ENCODE assay signal across 19 cellular contexts in genomic region chr15:75554717-75555116, GRCh38. TPM values are rescaled to one million over a fixed set of nuclear protein-coding genes. Genes with fewer than 3 reads are reported as not detected.
DNase-seq lines count a peak whose midpoint lies in the region; ATAC-seq and TF ChIP-seq lines count a peak whose summit lies in the region.
"Had no signal": no experiment of that assay in that cellular context is flagged by ENCODE, and none has a peak within 500 bp of the region (broad histone marks: within the 10 kb centered on the region; RNA-seq: fewer than 3 reads in every experiment).

No MANE protein-coding gene starts in this region.

- H3K36me3 Mint-ChIP-seq in H9 (ENCODE audit: insufficient read depth in 1 of 3, low read depth in 3 of 3) (peaks cover 6 to 14% (median 11%) of the 10 kb centered on the region in 3 experiments; a peak in 6 of 7 replicates), neural progenitor cell (peaks cover 7% of the 10 kb centered on the region)
- H3K36me3 Mint-ChIP-seq in CD4-positive, alpha-beta memory T cell: peaks cover 0 to 2% of the 10 kb centered on the region in 2 donors
- H3K36me3 Mint-ChIP-seq: natural killer cell treated with Interleukin-12 subunit alpha and Interleukin-12 subunit beta and Interleukin-15 and Interleukin-18, amount 100 ng/mL, for 72 hours had no signal

- no peaks in the 10 kb centered on the region for H4K20me1 ChIP-seq in H9 (ENCODE audit: control insufficient read depth, insufficient read depth, insufficient read length)
- no peaks in the 10 kb centered on the region for H4K20me1 ChIP-seq in neural progenitor cell (ENCODE audit: low read depth)

- TF ChIP-seq CTCF in H9 (conservative IDR thresholded peaks at IDR 0.05) (no peak), choroid plexus epithelial cell (conservative IDR thresholded peaks at IDR 0.05; ENCODE audit: low read depth, low read length) (no peak), neural progenitor cell (IDR thresholded peaks at IDR 0.05) (no peak), transverse colon (IDR thresholded peaks at IDR 0.05) (no peak), spleen (IDR thresholded peaks at IDR 0.05 in 8 of 11, conservative IDR thresholded peaks at IDR 0.05 in 3 of 11) (no peak)

- H3K79me1 ChIP-seq in H9 (ENCODE audit: insufficient read depth, low read depth, low read length, poor library complexity, severe bottlenecking): peaks cover 11% of the 10 kb centered on the region

- H3K27me3 Mint-ChIP-seq in H9 (ENCODE audit: low read depth): no peaks in the 10 kb centered on the region
- no peaks in the 10 kb centered on the region for H3K27me3 Mint-ChIP-seq in neural progenitor cell (ENCODE audit: insufficient read depth, low read depth)
- no peaks in the 10 kb centered on the region for H3K27me3 Mint-ChIP-seq in CD4-positive, alpha-beta memory T cell
- H3K27me3 Mint-ChIP-seq: CD8-positive, alpha-beta memory T cell; effector memory CD8-positive, alpha-beta T cell; natural killer cell treated with Interleukin-12 subunit alpha and Interleukin-12 subunit beta and Interleukin-15 and Interleukin-18, amount 100 ng/mL, for 72 hours; T-helper 17 cell had no signal

- no peak overlapping the region for H3K18ac ChIP-seq in H9 (ENCODE audit: insufficient read length, low read depth, low read length)

- H3K4me3 ChIP-seq in choroid plexus epithelial cell (ENCODE audit: low read depth, low read length): no peak overlapping the region
- no peak overlapping the region for H3K4me3 ChIP-seq in neural progenitor cell
- no peak overlapping the region for H3K4me3 ChIP-seq in transverse colon
- H3K4me3 ChIP-seq in spleen: no peak overlapping the region
- no peak overlapping the region for H3K4me3 ChIP-seq in CD4-positive, alpha-beta memory T cell (ENCODE audit: low read length in 2 of 2)
- H3K4me3 ChIP-seq: PC-9, stomach had no signal

- H3K4me1 ChIP-seq in H9 (ENCODE audit: insufficient read depth, low read length) (no peaks in the 10 kb centered on the region), neural progenitor cell (no peaks in the 10 kb centered on the region), transverse colon (peaks cover 0 to 4% (median 0%) of the 10 kb centered on the region in 4 donors), spleen (peaks cover 0 to 25% (median 2%) of the 10 kb centered on the region in 6 donors)
- H3K4me1 ChIP-seq in CD4-positive, alpha-beta memory T cell (ENCODE audit: insufficient read depth, low read length): no peaks in the 10 kb centered on the region

- peaks cover 11% of the 10 kb centered on the region; the same call in 1 of the 2 replicates for H3K79me2 ChIP-seq in H9 (ENCODE audit: insufficient read depth, low read length)
- peaks cover 16% of the 10 kb centered on the region for H3K79me2 ChIP-seq in neural progenitor cell (ENCODE audit: low read depth)

- no peak overlapping the region for H3T11ph ChIP-seq in H9 (ENCODE audit: low read length)

- H2BK12ac ChIP-seq in H9 (ENCODE audit: insufficient read length, low read depth, low read length): no peak overlapping the region

- H2AK5ac ChIP-seq in H9 (ENCODE audit: insufficient read length, low read length): no peak overlapping the region

- no peak overlapping the region for H2BK5ac ChIP-seq in H9 (ENCODE audit: insufficient read length, low read length)

- H2AFZ ChIP-seq in H9 (ENCODE audit: low read length) (no peak overlapping the region), neural progenitor cell (replicated peaks) (no peak overlapping the region)
- H2AFZ ChIP-seq: PC-9 had no signal

- no peak for TF ChIP-seq POLR2A in transverse colon (IDR thresholded peaks at IDR 0.05)
- no peak for TF ChIP-seq POLR2A in spleen (IDR thresholded peaks at IDR 0.05)

- H3K4me1 Mint-ChIP-seq in H9 (no peaks in the 10 kb centered on the region; a peak in 1 of 4 replicates), neural progenitor cell (peaks cover 2% of the 10 kb centered on the region)
- H3K4me1 Mint-ChIP-seq in CD4-positive, alpha-beta memory T cell: peaks cover 11 to 26% (median 13%) of the 10 kb centered on the region in 4 donors

- H3K9me3 ChIP-seq in H9 (ENCODE audit: control insufficient read depth, low read depth, low read length) (no peaks in the 10 kb centered on the region), neural progenitor cell (ENCODE audit: low read depth) (no peaks in the 10 kb centered on the region), transverse colon (no peaks in the 10 kb centered on the region), spleen (no peaks in the 10 kb centered on the region)
- H3K9me3 ChIP-seq in CD4-positive, alpha-beta memory T cell (ENCODE audit: control insufficient read depth in 1 of 2, low read length in 2 of 2): no peaks in the 10 kb centered on the region
- H3K9me3 ChIP-seq: stomach had no signal

- H3K23me2 ChIP-seq in H9 (ENCODE audit: insufficient read length, low read depth, low read length, poor library complexity, severe bottlenecking): no peaks in the 10 kb centered on the region

- no peak overlapping the region for H2BK15ac ChIP-seq in H9 (ENCODE audit: low read depth, low read length)

- no peak overlapping the region for H3K56ac ChIP-seq in H9 (ENCODE audit: insufficient read length, low read depth, low read length)

- H4K5ac ChIP-seq in H9 (ENCODE audit: insufficient read length, low read depth, low read length): no peak overlapping the region

- H3K36me3 ChIP-seq in neural progenitor cell (no peaks in the 10 kb centered on the region), transverse colon (no peaks in the 10 kb centered on the region), spleen (no peaks in the 10 kb centered on the region)
- H3K36me3 ChIP-seq in CD4-positive, alpha-beta memory T cell (ENCODE audit: insufficient read depth, low read length): no peaks in the 10 kb centered on the region
- H3K36me3 ChIP-seq: stomach had no signal

- peaks cover 3 to 4% of the 10 kb centered on the region in 2 experiments; a peak in 3 of 5 replicates for H3K9me3 Mint-ChIP-seq in H9
- H3K9me3 Mint-ChIP-seq in neural progenitor cell: peaks cover 2% of the 10 kb centered on the region
- no peaks in the 10 kb centered on the region for H3K9me3 Mint-ChIP-seq in CD4-positive, alpha-beta memory T cell
- H3K9me3 Mint-ChIP-seq: activated T-cell treated with anti-CD3 and anti-CD28 coated beads, Interleukin-2, amount 50 U/mL, for 4 hours; CD8-positive, alpha-beta memory T cell; effector memory CD8-positive, alpha-beta T cell; natural killer cell treated with Interleukin-12 subunit alpha and Interleukin-12 subunit beta and Interleukin-15 and Interleukin-18, amount 100 ng/mL, for 72 hours had no signal

- H3F3A ChIP-seq in neural progenitor cell (ENCODE audit: low read depth): no peaks in the 10 kb centered on the region

- H4K91ac ChIP-seq in H9 (ENCODE audit: insufficient read length, low read depth, low read length): no peak overlapping the region

- TF ChIP-seq EP300 in transverse colon (IDR thresholded peaks at IDR 0.05; ENCODE audit: low read depth): no peak

- CTCF ChIA-PET in CD4-positive, alpha-beta memory T cell (lab: Charles Lee; ENCODE audit: partially characterized antibody): interaction anchor here (1.0 kb wide), 1 partner anchor 12 kb away, joined by 4 read pairs; no protein-coding TSS in a partner anchor

- no peak overlapping the region for H3K23ac ChIP-seq in H9 (ENCODE audit: insufficient read length, low read depth, low read length)

- DNase-seq in H9 (no peak), NCI-H524 treated with DMSO at 0.1 percent for 48 hours (lab: John Stamatoyannopoulos, UW) (peak; percentile 50), choroid plexus epithelial cell (ENCODE audit: low read depth) (peak; percentile 75), neural progenitor cell (ENCODE audit: low spot score) (peak; percentile 5), transverse colon (no peak), spleen (no peak)
- no peak for DNase-seq in CD4-positive, alpha-beta memory T cell
- DNase-seq: activated CD4-positive, alpha-beta T cell treated with anti-CD3 and anti-CD28 coated beads for 4 hours; activated T-cell treated with anti-CD3 and anti-CD28 coated beads, Interleukin-2, amount 50 U/mL, for 4 hours; amygdala; CD8-positive, alpha-beta memory T cell; effector memory CD8-positive, alpha-beta T cell; GF-D8; NCI-H2081; PC-9; stomach; T-helper 17 cell had no signal

- no peak for ATAC-seq in HG03045 (IDR thresholded peaks at IDR 0.05; ENCODE audit: unreplicated experiment)
- ATAC-seq: activated T-cell treated with anti-CD3 and anti-CD28 coated beads, Interleukin-2, amount 50 U/mL, for 4 hours; effector memory CD8-positive, alpha-beta T cell; natural killer cell treated with Interleukin-12 subunit alpha and Interleukin-12 subunit beta and Interleukin-15 and Interleukin-18, amount 100 ng/mL, for 72 hours; T-helper 17 cell had no signal

- H3K9ac ChIP-seq in H9 (ENCODE audit: extremely low read depth, insufficient read length, low read length) (no peak overlapping the region), neural progenitor cell (no peak overlapping the region)

- no peaks in the 10 kb centered on the region for H3K27me3 ChIP-seq in H9 (ENCODE audit: insufficient read depth, low read length)
- no peaks in the 10 kb centered on the region for H3K27me3 ChIP-seq in neural progenitor cell
- no peaks in the 10 kb centered on the region for H3K27me3 ChIP-seq in transverse colon
- no peaks in the 10 kb centered on the region for H3K27me3 ChIP-seq in spleen (replicated peaks in 1 of 7)
- H3K27me3 ChIP-seq in CD4-positive, alpha-beta memory T cell (ENCODE audit: insufficient read depth, low read length): no peaks in the 10 kb centered on the region
- H3K27me3 ChIP-seq: stomach had no signal

- POLR2A ChIA-PET in CD4-positive, alpha-beta memory T cell (lab: Charles Lee; ENCODE audit: partially characterized antibody): interaction anchor here (0.6 kb wide), 1 partner anchor 85 kb away, joined by 3 read pairs; the partner anchor contains the start of gene IMP3

- no peak overlapping the region for H3K27ac ChIP-seq in H9 (ENCODE audit: insufficient read length, low read depth, low read length)
- H3K27ac ChIP-seq in neural progenitor cell: no peak overlapping the region
- H3K27ac ChIP-seq in transverse colon: no peak overlapping the region
- H3K27ac ChIP-seq in spleen: no peak overlapping the region
- H3K27ac ChIP-seq in CD4-positive, alpha-beta memory T cell (ENCODE audit: low read depth, low read length): no peak overlapping the region
- H3K27ac ChIP-seq: PC-9, stomach had no signal

- no peak overlapping the region for H3K4me2 ChIP-seq in H9 (ENCODE audit: insufficient read depth, insufficient read length, low read length)
- no peak overlapping the region for H3K4me2 ChIP-seq in neural progenitor cell
- H3K4me2 ChIP-seq: PC-9 had no signal

- intact Hi-C loops in transverse colon (cut with DNase I; ENCODE audit: low total_unique reads) (no loop called here), spleen (cut with DNase I; ENCODE audit: low total_unique reads) (no loop called here)
- intact Hi-C loops in CD4-positive, alpha-beta memory T cell (cut with micrococcal nuclease): no loop called here

- no peak overlapping the region for H2BK20ac ChIP-seq in H9 (ENCODE audit: low read depth, low read length, poor library complexity, severe bottlenecking)

- no peak overlapping the region for H2BK120ac ChIP-seq in H9 (ENCODE audit: low read depth, low read length, poor library complexity, severe bottlenecking)

- H3K4me3 Mint-ChIP-seq in H9 (no peak overlapping the region), neural progenitor cell (no peak overlapping the region)
- no peak overlapping the region for H3K4me3 Mint-ChIP-seq in CD4-positive, alpha-beta memory T cell
- H3K4me3 Mint-ChIP-seq: activated T-cell treated with anti-CD3 and anti-CD28 coated beads, Interleukin-2, amount 50 U/mL, for 4 hours; CD8-positive, alpha-beta memory T cell; effector memory CD8-positive, alpha-beta T cell; natural killer cell treated with Interleukin-12 subunit alpha and Interleukin-12 subunit beta and Interleukin-15 and Interleukin-18, amount 100 ng/mL, for 72 hours; T-helper 17 cell had no signal

- in situ Hi-C loops in transverse colon (cut with MboI; ENCODE audit: low pct_ligation_motif_present in 1 of 4, low pct_unique_long_range_greater_than_20kb in 1 of 4, low sequenced_read_pairs in 3 of 4): no loop called here

- no peak overlapping the region for H3K14ac ChIP-seq in H9 (ENCODE audit: insufficient read depth, low read length)

- H4K8ac ChIP-seq in H9 (replicated peaks; ENCODE audit: insufficient read length, low read depth, low read length): no peak overlapping the region

- H3K4ac ChIP-seq in H9 (ENCODE audit: low read depth, low read length): no peak overlapping the region

- peak overlapping the region in 2 of 3 experiments; percentile 22 to 87; a peak in 2 of 7 replicates for H3K27ac Mint-ChIP-seq in H9
- H3K27ac Mint-ChIP-seq in neural progenitor cell: no peak overlapping the region
- H3K27ac Mint-ChIP-seq in CD4-positive, alpha-beta memory T cell: peak overlapping the region in 2 of 7 donors; percentile 42 to 64
- H3K27ac Mint-ChIP-seq: natural killer cell treated with Interleukin-12 subunit alpha and Interleukin-12 subunit beta and Interleukin-15 and Interleukin-18, amount 100 ng/mL, for 72 hours; T-helper 17 cell had no signal

RNA-seq across cellular contexts. Expression of gene PTPN9, which starts 24.4 kb away (rescaled TPM):
- total RNA-seq in H9 (2021) (40.9 and 42.2 TPM in 2 replicates), neural progenitor cell (ENCODE audit: low replicate concordance) (8.6 and 11.4 TPM in 2 replicates), transverse colon (10 to 100 TPM; 16.5 to 36.3 (median 29.6) TPM), spleen (10 to 100 TPM; 19.1 to 32.5 (median 24.9) TPM)
- 1 to 10 TPM; 4.6 to 9.5 (median 7.9) TPM for polyA plus RNA-seq in spleen
- total RNA-seq in CD4-positive, alpha-beta memory T cell: 10 to 100 TPM; 15.9 to 16.6 TPM
- polyA plus RNA-seq in CD4-positive, alpha-beta memory T cell: 10 to 100 TPM; 26.5 to 31.7 TPM

Comparison
In these comparisons a context has a peak if more than half of its experiments do, and no peak if none do; other contexts are left out.
1. DNase-seq: peak in NCI-H524 treated with DMSO at 0.1 percent for 48 hours (single experiment), choroid plexus epithelial cell (single experiment) and neural progenitor cell (single experiment); none in H9 (single experiment), transverse colon (single experiment), spleen (single experiment) and CD4-positive, alpha-beta memory T cell (0 of 5).